Comparison of ENCODE assay signal across 27 cellular contexts in genomic region chr10:94107191-94107590, GRCh38.
"Had no signal": no experiment of that assay in that cellular context is flagged by ENCODE, and none has a peak within 500 bp of the region (broad histone marks: within the 10 kb centered on the region; RNA-seq: fewer than 3 reads in every experiment).

No MANE protein-coding gene starts in this region.

- DNase-seq: dermis blood vessel endothelial cell; effector memory CD4-positive, alpha-beta T cell; erythroblast; foreskin fibroblast; gastrocnemius medialis; head of caudate nucleus; left ventricle myocardium superior; lower lobe of right lung; mucosa of descending colon; naive B cell; sigmoid colon; spleen; stimulated activated CD4-positive, alpha-beta T cell treated with anti-CD3 and anti-CD28 coated beads, Interleukin-4, amount 100 ng/mL, for 4 hours; stimulated activated naive CD8-positive, alpha-beta T cell treated with anti-CD3 and anti-CD28 coated beads, Interleukin-15, Interleukin-2, amounts not matched to agents 100 U/mL and 50 U/mL, for 24 hours; substantia nigra; testis; tibial artery had no signal

- H3K36me3 ChIP-seq: gastrocnemius medialis, lower lobe of right lung, prostate gland, right atrium auricular region, sigmoid colon, spleen, tibial artery had no signal

- H3K4me3 Mint-ChIP-seq: mesothelial cell of epicardium; naive B cell; natural killer cell treated with Interleukin-12 subunit alpha and Interleukin-12 subunit beta and Interleukin-15 and Interleukin-18, amount 100 ng/mL, for 72 hours; neural crest cell; stimulated activated memory B cell treated with anti-CD40 and anti-IgM and Interleukin-4, amounts not matched to agents 10 μg/mL and 1 μg/mL and 100 μg/mL, for 72 hours; type B pancreatic cell had no signal

- H3K9me3 ChIP-seq: gastrocnemius medialis, lower lobe of right lung, mucosa of descending colon, prostate gland, right atrium auricular region, sigmoid colon, spleen, testis, tibial artery had no signal

- H3K36me3 Mint-ChIP-seq: mesothelial cell of epicardium; naive B cell; natural killer cell treated with Interleukin-12 subunit alpha and Interleukin-12 subunit beta and Interleukin-15 and Interleukin-18, amount 100 ng/mL, for 72 hours; stimulated activated memory B cell treated with anti-CD40 and anti-IgM and Interleukin-4, amounts not matched to agents 10 μg/mL and 1 μg/mL and 100 μg/mL, for 72 hours; type B pancreatic cell had no signal

- H3K27ac ChIP-seq: coronary artery, gastrocnemius medialis, lower lobe of right lung, prostate gland, right atrium auricular region, sigmoid colon, testis had no signal

- H3K4me1 ChIP-seq: prostate gland, testis had no signal

- H3K27me3 Mint-ChIP-seq: stimulated activated memory B cell treated with anti-CD40 and anti-IgM and Interleukin-4, amounts not matched to agents 10 μg/mL and 1 μg/mL and 100 μg/mL, for 72 hours had no signal

- FAIRE-seq: endometrium, keratinocyte had no signal

- H3K4me1 Mint-ChIP-seq: naive B cell; stimulated activated memory B cell treated with anti-CD40 and anti-IgM and Interleukin-4, amounts not matched to agents 10 μg/mL and 1 μg/mL and 100 μg/mL, for 72 hours had no signal

- H3K9me3 Mint-ChIP-seq: mesothelial cell of epicardium; natural killer cell treated with Interleukin-12 subunit alpha and Interleukin-12 subunit beta and Interleukin-15 and Interleukin-18, amount 100 ng/mL, for 72 hours; neural crest cell; stimulated activated memory B cell treated with anti-CD40 and anti-IgM and Interleukin-4, amounts not matched to agents 10 μg/mL and 1 μg/mL and 100 μg/mL, for 72 hours; type B pancreatic cell had no signal

- H3K27me3 ChIP-seq: gastrocnemius medialis, right atrium auricular region, sigmoid colon, spleen, testis, tibial artery had no signal

- H3K4me3 ChIP-seq: coronary artery, gastrocnemius medialis, lower lobe of right lung, mucosa of descending colon, prostate gland, right atrium auricular region, sigmoid colon, spleen, testis, tibial artery had no signal

- H3K27ac Mint-ChIP-seq: mesothelial cell of epicardium; naive B cell; natural killer cell treated with Interleukin-12 subunit alpha and Interleukin-12 subunit beta and Interleukin-15 and Interleukin-18, amount 100 ng/mL, for 72 hours; stimulated activated memory B cell treated with anti-CD40 and anti-IgM and Interleukin-4, amounts not matched to agents 10 μg/mL and 1 μg/mL and 100 μg/mL, for 72 hours; type B pancreatic cell had no signal
